1 cellular context compared by ENCODE assay signal in the genomic region with DNA sequence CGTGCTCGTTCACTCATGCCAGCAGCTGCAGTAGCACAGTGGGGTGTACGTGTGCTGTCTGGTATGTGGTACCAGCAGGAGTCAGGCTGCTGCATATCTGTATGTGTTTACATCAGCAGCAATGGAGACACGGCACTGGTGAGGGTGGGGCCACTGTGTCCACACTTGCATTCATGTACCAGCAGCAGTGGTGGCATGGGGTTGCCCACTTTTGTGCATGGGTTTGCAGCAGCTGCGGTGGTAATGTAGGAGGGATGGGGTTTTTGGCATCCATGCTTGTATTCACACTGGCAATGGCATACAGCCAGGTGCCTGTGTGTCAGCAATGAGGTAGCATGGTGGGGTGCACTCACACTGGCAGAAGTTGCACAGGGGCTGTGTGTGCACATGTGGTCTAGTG.
TF ChIP-seq lines count a peak whose summit lies in the region.

No MANE protein-coding gene starts in this region.

TF ChIP-seq in H1, 55 proteins besides CTCF, POLR2A, EP300 and RAD21:
- TF ChIP-seq TAF7 (optimal IDR thresholded peaks at IDR 0.05; ENCODE audit: borderline replicate concordance, low read depth, low read length) (no peak), CBX5 (IDR thresholded peaks at IDR 0.05; ENCODE audit: low read depth, low read length) (no peak), GABPA (IDR thresholded peaks at IDR 0.05; ENCODE audit: borderline replicate concordance, insufficient read depth, low read length) (no peak), KDM4A (IDR thresholded peaks at IDR 0.05; ENCODE audit: low read depth, low read length, severe bottlenecking) (no peak), HDAC2 (IDR thresholded peaks at IDR 0.05; ENCODE audit: borderline replicate concordance in 1 of 2, low read depth in 2 of 2, low read length in 2 of 2) (no peak), EGR1 (IDR thresholded peaks at IDR 0.05; ENCODE audit: borderline replicate concordance, low read depth, low read length) (no peak), BCL11A (IDR thresholded peaks at IDR 0.05; ENCODE audit: low read depth in 2 of 2, low read length in 2 of 2) (no peak), POU5F1 (IDR thresholded peaks at IDR 0.05; ENCODE audit: low read depth, low read length) (no peak)
- TF ChIP-seq, protein P1, sequence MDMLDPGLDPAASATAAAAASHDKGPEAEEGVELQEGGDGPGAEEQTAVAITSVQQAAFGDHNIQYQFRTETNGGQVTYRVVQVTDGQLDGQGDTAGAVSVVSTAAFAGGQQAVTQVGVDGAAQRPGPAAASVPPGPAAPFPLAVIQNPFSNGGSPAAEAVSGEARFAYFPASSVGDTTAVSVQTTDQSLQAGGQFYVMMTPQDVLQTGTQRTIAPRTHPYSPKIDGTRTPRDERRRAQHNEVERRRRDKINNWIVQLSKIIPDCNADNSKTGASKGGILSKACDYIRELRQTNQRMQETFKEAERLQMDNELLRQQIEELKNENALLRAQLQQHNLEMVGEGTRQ (IDR thresholded peaks at IDR 0.05; ENCODE audit: low read length), result no peak
